Comparison of ENCODE assay signal across 23 cellular contexts in the genomic region with DNA sequence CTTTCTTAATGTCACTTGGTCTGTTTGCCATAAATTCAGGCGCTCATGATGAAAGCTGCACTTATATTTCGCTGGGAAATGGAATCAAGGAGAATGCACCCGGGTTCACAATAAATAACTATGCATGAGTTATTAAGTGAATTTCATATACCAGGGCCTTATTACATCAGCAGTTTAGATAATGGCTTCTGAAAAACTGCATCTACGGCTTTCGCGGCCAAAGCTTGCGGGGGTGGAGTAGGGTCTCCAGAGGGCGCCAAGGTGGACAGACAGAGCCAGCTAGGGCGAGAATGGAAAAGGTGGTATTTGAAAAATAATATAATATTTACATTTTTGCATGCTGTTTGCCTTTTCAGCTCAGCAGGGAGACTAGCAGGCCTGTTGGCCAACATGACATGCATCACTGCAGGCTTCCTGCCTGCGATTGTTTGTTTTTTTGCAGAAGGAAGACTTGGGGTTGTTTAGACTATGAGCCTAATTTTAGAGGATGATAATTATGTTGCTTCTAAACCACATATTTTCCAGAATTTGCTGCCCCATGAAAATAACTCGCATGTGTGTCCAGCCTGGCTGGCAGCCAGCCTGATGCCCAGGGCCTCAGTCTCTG.
DNase-seq lines count a peak whose midpoint lies in the region; ATAC-seq and TF ChIP-seq lines count a peak whose summit lies in the region.
"Had no signal": no experiment of that assay in that cellular context is flagged by ENCODE, and none has a peak within 500 bp of the region (broad histone marks: within the 10 kb centered on the region; RNA-seq: fewer than 3 reads in every experiment).

No MANE protein-coding gene starts in this region.

- no peak overlapping the region for H3K4me3 ChIP-seq in SJSA1
- H3K4me3 ChIP-seq: HAP-1, lung, transverse colon had no signal

- no peaks in the 10 kb centered on the region for H3K27me3 ChIP-seq in SJSA1 (replicated peaks)

- peak; percentile 66 for DNase-seq in COR-L47 (lab: John Stamatoyannopoulos, UW)
- DNase-seq in SJSA1 (ENCODE audit: low read depth in 1 of 2, low spot score in 2 of 2): peak in 1 of 2 experiments; percentile 59
- peak; percentile 68 for DNase-seq in fibroblast of peridontal ligament (ENCODE audit: extremely low read depth)
- no peak for DNase-seq in GM19238 (ENCODE audit: insufficient read length, low spot score)
- no peak for DNase-seq in NCI-H524 (lab: John Stamatoyannopoulos, UW)
- DNase-seq: activated CD8-positive, alpha-beta memory T cell treated with anti-CD3 and anti-CD28 coated beads, Interleukin-2, amount 10 ng/mL, durations not matched to agents 7 days and 5 days; activated gamma-delta T cell treated with Interleukin-2 at 50 U/mL for 16 hours; activated T-cell treated with anti-CD3 and anti-CD28 coated beads, Interleukin-2, amount 50 U/mL, for 48 hours; caudate nucleus; cortex of kidney; effector memory CD8-positive, alpha-beta T cell; erythroblast; foreskin melanocyte; NCI-H146; NCI-H446; NK-92 treated with Interleukin-12 subunit alpha and Interleukin-12 subunit beta, amount 100 ng/mL, for 24 hours; transverse colon had no signal

- no peaks in the 10 kb centered on the region for H3K36me3 ChIP-seq in SJSA1
- H3K36me3 ChIP-seq: HAP-1, transverse colon had no signal

- ATAC-seq in GM21367 (IDR thresholded peaks at IDR 0.05; ENCODE audit: unreplicated experiment): no peak
- no peak for ATAC-seq in HG02571 (IDR thresholded peaks at IDR 0.05; ENCODE audit: unreplicated experiment)
- ATAC-seq: activated CD8-positive, alpha-beta memory T cell treated with anti-CD3 and anti-CD28 coated beads, Interleukin-2, amount 10 ng/mL, durations not matched to agents 7 days and 5 days; effector memory CD8-positive, alpha-beta T cell; stimulated activated memory B cell treated with anti-CD40 and anti-IgM and Interleukin-4, amounts not matched to agents 10 μg/mL and 1 μg/mL and 100 μg/mL, for 72 hours had no signal

- H3K9me3 ChIP-seq in SJSA1 (replicated peaks): peaks cover 6% of the 10 kb centered on the region
- H3K9me3 ChIP-seq: HAP-1 had no signal

- H3K27ac ChIP-seq in 22Rv1 (peak overlapping the region; percentile 68), SJSA1 (peak overlapping the region; percentile 55)
- H3K27ac ChIP-seq: transverse colon had no signal

- H3K4me1 ChIP-seq in SJSA1 (replicated peaks): peaks cover 42% of the 10 kb centered on the region

- TF ChIP-seq CTCF in 22Rv1 (IDR thresholded peaks at IDR 0.05): no peak

Comparison
In these comparisons a context has a peak if more than half of its experiments do, and no peak if none do; other contexts are left out.
1. DNase-seq: peak in COR-L47 (single experiment) and fibroblast of peridontal ligament (single experiment); none in GM19238 (single experiment) and NCI-H524 (0 of 2).